8 cellular contexts compared by ENCODE assay signal in genomic region chr19:30784850-30785459, GRCh38.
DNase-seq lines count a peak whose midpoint lies in the region; ATAC-seq and TF ChIP-seq lines count a peak whose summit lies in the region.

No MANE protein-coding gene starts in this region.

- H3K9me3 ChIP-seq in effector memory CD4-positive, alpha-beta T cell (ENCODE audit: control insufficient read depth, low read length) = no peaks in the 10 kb centered on the region
- no peaks in the 10 kb centered on the region for H3K9me3 ChIP-seq in naive thymus-derived CD4-positive, alpha-beta T cell (ENCODE audit: control insufficient read depth in 2 of 3, low read length in 3 of 3)

- H3K36me3 ChIP-seq in effector memory CD4-positive, alpha-beta T cell (ENCODE audit: control insufficient read depth, insufficient read depth, low read length) = no peaks in the 10 kb centered on the region
- H3K36me3 ChIP-seq in naive thymus-derived CD4-positive, alpha-beta T cell (ENCODE audit: control insufficient read depth in 2 of 3, insufficient read depth in 3 of 3, low read length in 3 of 3) = no peaks in the 10 kb centered on the region

- H3K27me3 ChIP-seq in effector memory CD4-positive, alpha-beta T cell (replicated peaks; ENCODE audit: control insufficient read depth, insufficient read depth, low read length, poor library complexity, severe bottlenecking) = no peaks in the 10 kb centered on the region
- H3K27me3 ChIP-seq in naive thymus-derived CD4-positive, alpha-beta T cell (ENCODE audit: control insufficient read depth in 2 of 2, insufficient read depth in 2 of 2, low read length in 2 of 2) = no peaks in the 10 kb centered on the region

- H3K27ac ChIP-seq in effector memory CD4-positive, alpha-beta T cell (ENCODE audit: insufficient read depth, low read length, poor library complexity, severe bottlenecking) = no peak overlapping the region
- H3K27ac ChIP-seq in naive thymus-derived CD4-positive, alpha-beta T cell (ENCODE audit: low read depth, low read length) = no peak overlapping the region

- intact Hi-C loops in activated CD4-positive, alpha-beta T cell treated with anti-CD3 and anti-CD28 coated beads, Interleukin-2, amount 10 ng/mL, durations not matched to agents 24 days and 14 days (cut with micrococcal nuclease) = loop anchor here (1.0 to 2.0 kb wide), 2 partner anchors 572 to 1440 kb away; no protein-coding TSS in a partner anchor
- intact Hi-C loops in naive thymus-derived CD4-positive, alpha-beta T cell (cut with micrococcal nuclease) = loop anchor here in 1 of 2 donors (1.0 to 2.0 kb wide), 2 partner anchors 572 to 1439 kb away; no protein-coding TSS in a partner anchor

- peaks cover 2% of the 10 kb centered on the region for H3K4me1 Mint-ChIP-seq in activated CD4-positive, alpha-beta T cell treated with anti-CD3 and anti-CD28 coated beads, Interleukin-2, amount 10 ng/mL, durations not matched to agents 24 days and 14 days
- H3K4me1 Mint-ChIP-seq in naive thymus-derived CD4-positive, alpha-beta T cell = peaks cover 0 to 3% (median 0%) of the 10 kb centered on the region in 7 donors

- no peak overlapping the region for H3K27ac Mint-ChIP-seq in activated CD4-positive, alpha-beta T cell treated with anti-CD3 and anti-CD28 coated beads, Interleukin-2, amount 10 ng/mL, durations not matched to agents 24 days and 14 days
- H3K27ac Mint-ChIP-seq in naive thymus-derived CD4-positive, alpha-beta T cell = no peak overlapping the region

- no peaks in the 10 kb centered on the region for H3K27me3 Mint-ChIP-seq in activated CD4-positive, alpha-beta T cell treated with anti-CD3 and anti-CD28 coated beads, Interleukin-2, amount 10 ng/mL, durations not matched to agents 24 days and 14 days
- H3K27me3 Mint-ChIP-seq in naive thymus-derived CD4-positive, alpha-beta T cell = peaks cover 0 to 34% (median 10%) of the 10 kb centered on the region in 5 donors

- CTCF ChIA-PET in GM10248 (lab: Yijun Ruan, JAX) = interaction anchor here (1.0 to 4.6 kb wide), 7 partner anchors 8 to 1786 kb away, joined by 3 to 25 read pairs (median 4); no protein-coding TSS in a partner anchor
- CTCF ChIA-PET in naive thymus-derived CD4-positive, alpha-beta T cell (lab: Charles Lee) = interaction anchor here (0.6 to 2.1 kb wide), 5 partner anchors 8 to 1440 kb away, joined by 4 to 16 read pairs (median 5); no protein-coding TSS in a partner anchor

- no peak overlapping the region for H3K4me3 Mint-ChIP-seq in activated CD4-positive, alpha-beta T cell treated with anti-CD3 and anti-CD28 coated beads, Interleukin-2, amount 10 ng/mL, durations not matched to agents 24 days and 14 days
- no peak overlapping the region for H3K4me3 Mint-ChIP-seq in naive thymus-derived CD4-positive, alpha-beta T cell

- TF ChIP-seq CTCF in GM10248 (IDR thresholded peaks at IDR 0.05; ENCODE audit: control extremely low read depth, extremely low read depth, low read depth, missing control alignments) (peak; percentile 32), NB4 (IDR thresholded peaks at IDR 0.05; ENCODE audit: low read depth, low read length) (peak; percentile 56)

- no peaks in the 10 kb centered on the region for H3K4me1 ChIP-seq in effector memory CD4-positive, alpha-beta T cell (ENCODE audit: control insufficient read depth, insufficient read depth, low read length, poor library complexity, severe bottlenecking)
- H3K4me1 ChIP-seq in naive thymus-derived CD4-positive, alpha-beta T cell (ENCODE audit: control insufficient read depth in 2 of 2, insufficient read depth in 2 of 2, low read length in 2 of 2) = no peaks in the 10 kb centered on the region

- H3K36me3 Mint-ChIP-seq in activated CD4-positive, alpha-beta T cell treated with anti-CD3 and anti-CD28 coated beads, Interleukin-2, amount 10 ng/mL, durations not matched to agents 24 days and 14 days (ENCODE audit: low read depth) = no peaks in the 10 kb centered on the region
- H3K36me3 Mint-ChIP-seq in naive thymus-derived CD4-positive, alpha-beta T cell = no peaks in the 10 kb centered on the region

- TF ChIP-seq POLR2A in NB4 (IDR thresholded peaks at IDR 0.05; ENCODE audit: extremely low read depth, insufficient read length) = no peak

- H3K9me3 Mint-ChIP-seq in activated CD4-positive, alpha-beta T cell treated with anti-CD3 and anti-CD28 coated beads, Interleukin-2, amount 10 ng/mL, durations not matched to agents 24 days and 14 days = no peaks in the 10 kb centered on the region
- H3K9me3 Mint-ChIP-seq in naive thymus-derived CD4-positive, alpha-beta T cell = peaks cover 0 to 3% (median 0%) of the 10 kb centered on the region in 11 donors

- DNase-seq in GM10248 (ENCODE audit: extremely low spot score) = peak; percentile 33
- peak; percentile 52 for DNase-seq in NB4 (ENCODE audit: low read depth)
- DNase-seq in activated CD4-positive, alpha-beta T cell treated with anti-CD3 and anti-CD28 coated beads, Interleukin-2, amount 10 ng/mL, durations not matched to agents 24 days and 14 days = peak; percentile 87
- DNase-seq in effector memory CD4-positive, alpha-beta T cell = peak; percentile 6 to 41 (median 10)
- DNase-seq in naive thymus-derived CD4-positive, alpha-beta T cell = peak; percentile 15 to 61 (median 37)
- peak; percentile 63 for DNase-seq in stimulated activated naive CD8-positive, alpha-beta T cell treated with anti-CD3 and anti-CD28 coated beads, Interleukin-15, Interleukin-2, amounts not matched to agents 100 U/mL and 50 U/mL, for 24 hours

- no peak overlapping the region for H3K4me3 ChIP-seq in NB4 (ENCODE audit: low read depth, low read length)
- H3K4me3 ChIP-seq in effector memory CD4-positive, alpha-beta T cell (ENCODE audit: insufficient read depth, low read depth, low read length, poor library complexity, severe bottlenecking) = no peak overlapping the region
- no peak overlapping the region for H3K4me3 ChIP-seq in naive thymus-derived CD4-positive, alpha-beta T cell (ENCODE audit: low read length)

- ATAC-seq in naive thymus-derived CD4-positive, alpha-beta T cell = peak; percentile 69
- no peak for ATAC-seq in stimulated activated naive CD8-positive, alpha-beta T cell treated with anti-CD3 and anti-CD28 coated beads, Interleukin-15, Interleukin-2, amounts not matched to agents 100 U/mL and 50 U/mL, for 24 hours
- no peak for ATAC-seq in HG02884 (IDR thresholded peaks at IDR 0.05; ENCODE audit: unreplicated experiment)
- ATAC-seq in HG02642 (IDR thresholded peaks at IDR 0.05; ENCODE audit: poor library complexity, unreplicated experiment) = no peak

- POLR2A ChIA-PET in GM10248 (lab: Yijun Ruan, JAX) = no interaction called here
- POLR2A ChIA-PET in naive thymus-derived CD4-positive, alpha-beta T cell (lab: Charles Lee) = no interaction called here

Comparison
In these comparisons a context has a peak if more than half of its experiments do, and no peak if none do; other contexts are left out.
1. DNase-seq: peak in every context shown above with its lines; median percentile 87 in activated CD4-positive, alpha-beta T cell treated with anti-CD3 and anti-CD28 coated beads, Interleukin-2, amount 10 ng/mL, durations not matched to agents 24 days and 14 days; 63 in stimulated activated naive CD8-positive, alpha-beta T cell treated with anti-CD3 and anti-CD28 coated beads, Interleukin-15, Interleukin-2, amounts not matched to agents 100 U/mL and 50 U/mL, for 24 hours; 52 in NB4; 37 in naive thymus-derived CD4-positive, alpha-beta T cell; 33 in GM10248; 10 in effector memory CD4-positive, alpha-beta T cell.